8 cellular contexts compared by ENCODE assay signal in the genomic region with DNA sequence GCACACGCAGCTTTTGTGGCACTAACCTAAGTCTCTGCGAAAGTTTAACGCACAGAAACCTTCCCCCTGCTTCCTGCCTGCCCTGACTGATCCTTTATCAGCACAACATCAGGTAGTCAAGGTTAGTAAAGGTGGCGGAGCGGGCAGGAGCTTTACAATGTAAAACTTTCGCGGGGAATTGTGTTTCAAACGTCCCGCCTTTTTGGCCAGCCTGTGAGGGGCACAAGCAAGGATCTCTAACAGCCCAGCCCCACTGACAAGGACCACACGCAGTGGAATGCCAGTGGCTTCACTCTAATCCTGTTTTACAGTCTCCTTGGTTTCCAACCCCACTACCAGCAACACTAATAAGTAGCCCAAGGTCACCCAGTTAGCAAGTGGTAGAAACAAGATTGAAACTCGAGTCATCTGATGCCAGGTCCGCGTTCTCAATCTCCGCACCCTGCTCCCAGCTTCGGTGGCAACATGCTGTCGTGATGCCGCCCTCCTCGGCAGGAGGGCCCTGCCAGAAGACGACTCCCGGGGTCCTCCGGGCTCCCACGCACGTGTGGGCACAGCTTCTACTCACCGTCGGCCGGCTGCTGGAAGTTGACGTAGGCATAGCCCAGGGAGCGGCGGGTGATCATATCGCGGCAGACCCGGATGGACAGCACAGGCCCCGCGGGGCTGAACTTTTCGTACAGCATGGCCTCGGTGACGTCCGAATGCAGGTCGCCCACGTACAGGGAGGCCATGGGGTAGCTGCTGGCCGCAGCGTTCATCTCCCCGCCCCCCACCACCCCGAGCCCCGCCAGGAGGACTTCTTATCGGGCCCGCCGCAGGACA. TPM values are rescaled to one million over a fixed set of nuclear protein-coding genes. Genes with fewer than 3 reads are reported as not detected.
DNase-seq lines count a peak whose midpoint lies in the region; ATAC-seq lines count a peak whose summit lies in the region.

No MANE protein-coding gene starts in this region.

- CTCF ChIA-PET in activated CD8-positive, alpha-beta T cell treated with anti-CD3 and anti-CD28 coated beads, Interleukin-2, amount 10 ng/mL, durations not matched to agents 7 days and 5 days (lab: Charles Lee), result interaction anchor here (0.7 to 3.1 kb wide), 13 partner anchors 9 to 1114 kb away, joined by 3 to 12 read pairs (median 3); no protein-coding TSS in a partner anchor

- H3K56ac ChIP-seq in mesendoderm (ENCODE audit: low read length), result peak overlapping the region; percentile 93

- H3K9ac ChIP-seq in mesendoderm (ENCODE audit: low read length), result peak overlapping the region; percentile 84

- no peaks in the 10 kb centered on the region for H3K9me3 Mint-ChIP-seq in activated CD8-positive, alpha-beta T cell treated with anti-CD3 and anti-CD28 coated beads, Interleukin-2, amount 10 ng/mL, durations not matched to agents 7 days and 5 days (ENCODE audit: insufficient read depth)
- no peaks in the 10 kb centered on the region for H3K9me3 Mint-ChIP-seq in effector memory CD8-positive, alpha-beta T cell

- peaks cover 57% of the 10 kb centered on the region for H3K79me2 ChIP-seq in mesendoderm (ENCODE audit: control insufficient read depth, insufficient read depth, low read length)

- H3K27ac ChIP-seq in mesendoderm (ENCODE audit: low read depth, low read length), result no peak overlapping the region

- WGBS in mesendoderm (ENCODE audit: extremely low coverage, insufficient coverage, low lambda C conversion rate), result no CpG with 5 or more reads among the region's 48 CpGs

- no peaks in the 10 kb centered on the region for H3K27me3 ChIP-seq in mesendoderm (ENCODE audit: insufficient read depth, low read length, poor library complexity)

- H3K18ac ChIP-seq in mesendoderm (ENCODE audit: low read length), result peak overlapping the region; percentile 81

- H3K36me3 Mint-ChIP-seq in activated CD8-positive, alpha-beta T cell treated with anti-CD3 and anti-CD28 coated beads, Interleukin-2, amount 10 ng/mL, durations not matched to agents 7 days and 5 days (ENCODE audit: low read depth), result peaks cover 46% of the 10 kb centered on the region
- H3K36me3 Mint-ChIP-seq in effector memory CD8-positive, alpha-beta T cell (ENCODE audit: insufficient read depth), result peaks cover 51% of the 10 kb centered on the region

- peak overlapping the region; percentile 92 for H3K4me3 Mint-ChIP-seq in activated CD8-positive, alpha-beta T cell treated with anti-CD3 and anti-CD28 coated beads, Interleukin-2, amount 10 ng/mL, durations not matched to agents 7 days and 5 days
- H3K4me3 Mint-ChIP-seq in effector memory CD8-positive, alpha-beta T cell, result peak overlapping the region; percentile 91 to 92

- no peak overlapping the region for H4K8ac ChIP-seq in mesendoderm (ENCODE audit: low read depth, low read length)

- POLR2A ChIA-PET in activated CD8-positive, alpha-beta T cell treated with anti-CD3 and anti-CD28 coated beads, Interleukin-2, amount 10 ng/mL, durations not matched to agents 7 days and 5 days (lab: Charles Lee), result interaction anchor here (0.6 to 1.5 kb wide), 9 partner anchors 8 to 387 kb away, joined by 3 to 7 read pairs (median 4); no protein-coding TSS in a partner anchor

- H3K4me3 ChIP-seq in mesendoderm (ENCODE audit: low read length), result peak overlapping the region; percentile 76

- H2BK5ac ChIP-seq in mesendoderm (ENCODE audit: low read length), result no peak overlapping the region

- peaks cover 18% of the 10 kb centered on the region for H3K79me1 ChIP-seq in mesendoderm (ENCODE audit: low read length)

- no peak overlapping the region for H2BK120ac ChIP-seq in mesendoderm (ENCODE audit: low read depth, low read length)

- H3K27me3 Mint-ChIP-seq in activated CD8-positive, alpha-beta T cell treated with anti-CD3 and anti-CD28 coated beads, Interleukin-2, amount 10 ng/mL, durations not matched to agents 7 days and 5 days (ENCODE audit: low read depth), result no peaks in the 10 kb centered on the region
- H3K27me3 Mint-ChIP-seq in effector memory CD8-positive, alpha-beta T cell, result no peaks in the 10 kb centered on the region

- H3K4me1 ChIP-seq in mesendoderm (ENCODE audit: control insufficient read depth, low read depth, low read length), result peaks cover 4% of the 10 kb centered on the region

- peak overlapping the region; percentile 89 for H3K27ac Mint-ChIP-seq in activated CD8-positive, alpha-beta T cell treated with anti-CD3 and anti-CD28 coated beads, Interleukin-2, amount 10 ng/mL, durations not matched to agents 7 days and 5 days
- peak overlapping the region; percentile 92 for H3K27ac Mint-ChIP-seq in effector memory CD8-positive, alpha-beta T cell

- no peak overlapping the region for H2BK15ac ChIP-seq in mesendoderm (replicated peaks; ENCODE audit: low read depth)

- H3K36me3 ChIP-seq in mesendoderm (ENCODE audit: control insufficient read depth, insufficient read depth, low read length), result peaks cover 11% of the 10 kb centered on the region

- no peak overlapping the region for H2AK5ac ChIP-seq in mesendoderm (ENCODE audit: low read length)

- peaks cover 45% of the 10 kb centered on the region for H3K4me1 Mint-ChIP-seq in activated CD8-positive, alpha-beta T cell treated with anti-CD3 and anti-CD28 coated beads, Interleukin-2, amount 10 ng/mL, durations not matched to agents 7 days and 5 days (ENCODE audit: low read depth)
- H3K4me1 Mint-ChIP-seq in effector memory CD8-positive, alpha-beta T cell (ENCODE audit: low read depth in 2 of 2), result peaks cover 23 to 31% of the 10 kb centered on the region in 2 donors

- H3K23ac ChIP-seq in mesendoderm (ENCODE audit: low read length), result no peak overlapping the region

- no peak overlapping the region for H4K5ac ChIP-seq in mesendoderm (ENCODE audit: low read length)

- H3K4me2 ChIP-seq in mesendoderm (ENCODE audit: low read length), result peak overlapping the region; percentile 66

- H3K4ac ChIP-seq in mesendoderm (ENCODE audit: low read depth, low read length), result peak overlapping the region; percentile 77

- DNase-seq in NCI-H82 (lab: John Stamatoyannopoulos, UW) (peak; percentile 51), NCI-H82 treated with DMSO at 0.1 percent for 48 hours (lab: John Stamatoyannopoulos, UW; ENCODE audit: unreplicated experiment) (no peak), NCI-H2171 treated with DMSO at 0.1 percent for 48 hours (lab: John Stamatoyannopoulos, UW) (peak; percentile 39), mesendoderm (peak; percentile 27), NCI-H526 treated with DMSO at 0.1 percent for 48 hours (lab: John Stamatoyannopoulos, UW) (no peak)
- peak; percentile 63 for DNase-seq in activated CD8-positive, alpha-beta T cell treated with anti-CD3 and anti-CD28 coated beads, Interleukin-2, amount 10 ng/mL, durations not matched to agents 7 days and 5 days
- peak; percentile 37 to 51 (median 49) for DNase-seq in effector memory CD8-positive, alpha-beta T cell
- peak; percentile 24 to 43 for DNase-seq in stimulated activated CD8-positive, alpha-beta memory T cell treated with anti-CD3 and anti-CD28 coated beads, Interleukin-4, amount 100 ng/mL, for 4 hours (ENCODE audit: low read depth in 2 of 2, low spot score in 1 of 2)

- peak; percentile 36 for ATAC-seq in activated CD8-positive, alpha-beta T cell treated with anti-CD3 and anti-CD28 coated beads, Interleukin-2, amount 10 ng/mL, durations not matched to agents 7 days and 5 days
- ATAC-seq in effector memory CD8-positive, alpha-beta T cell (replicated peaks), result peak; percentile 56

RNA-seq across cellular contexts. Expression of gene PABPC4, which starts 1.2 kb away (rescaled TPM):
- 100 to 1,000 TPM; 199 to 207 TPM for total RNA-seq in activated CD8-positive, alpha-beta T cell treated with anti-CD3 and anti-CD28 coated beads, Interleukin-2, amount 10 ng/mL, durations not matched to agents 7 days and 5 days
- 308 TPM for polyA plus RNA-seq in mesendoderm (2013, experiment 1 of 2)
- 298 TPM for polyA plus RNA-seq in mesendoderm (2013, experiment 2 of 2)

Comparison
In these comparisons a context has a peak if more than half of its experiments do, and no peak if none do; other contexts are left out.
1. DNase-seq: peak in NCI-H82 (single experiment), NCI-H2171 treated with DMSO at 0.1 percent for 48 hours (single experiment), activated CD8-positive, alpha-beta T cell treated with anti-CD3 and anti-CD28 coated beads, Interleukin-2, amount 10 ng/mL, durations not matched to agents 7 days and 5 days (single experiment), effector memory CD8-positive, alpha-beta T cell (3 of 3), mesendoderm (single experiment) and stimulated activated CD8-positive, alpha-beta memory T cell treated with anti-CD3 and anti-CD28 coated beads, Interleukin-4, amount 100 ng/mL, for 4 hours (2 of 2); none in NCI-H82 treated with DMSO at 0.1 percent for 48 hours (single experiment) and NCI-H526 treated with DMSO at 0.1 percent for 48 hours (single experiment).